8 cellular contexts compared by ENCODE assay signal in the genomic region with DNA sequence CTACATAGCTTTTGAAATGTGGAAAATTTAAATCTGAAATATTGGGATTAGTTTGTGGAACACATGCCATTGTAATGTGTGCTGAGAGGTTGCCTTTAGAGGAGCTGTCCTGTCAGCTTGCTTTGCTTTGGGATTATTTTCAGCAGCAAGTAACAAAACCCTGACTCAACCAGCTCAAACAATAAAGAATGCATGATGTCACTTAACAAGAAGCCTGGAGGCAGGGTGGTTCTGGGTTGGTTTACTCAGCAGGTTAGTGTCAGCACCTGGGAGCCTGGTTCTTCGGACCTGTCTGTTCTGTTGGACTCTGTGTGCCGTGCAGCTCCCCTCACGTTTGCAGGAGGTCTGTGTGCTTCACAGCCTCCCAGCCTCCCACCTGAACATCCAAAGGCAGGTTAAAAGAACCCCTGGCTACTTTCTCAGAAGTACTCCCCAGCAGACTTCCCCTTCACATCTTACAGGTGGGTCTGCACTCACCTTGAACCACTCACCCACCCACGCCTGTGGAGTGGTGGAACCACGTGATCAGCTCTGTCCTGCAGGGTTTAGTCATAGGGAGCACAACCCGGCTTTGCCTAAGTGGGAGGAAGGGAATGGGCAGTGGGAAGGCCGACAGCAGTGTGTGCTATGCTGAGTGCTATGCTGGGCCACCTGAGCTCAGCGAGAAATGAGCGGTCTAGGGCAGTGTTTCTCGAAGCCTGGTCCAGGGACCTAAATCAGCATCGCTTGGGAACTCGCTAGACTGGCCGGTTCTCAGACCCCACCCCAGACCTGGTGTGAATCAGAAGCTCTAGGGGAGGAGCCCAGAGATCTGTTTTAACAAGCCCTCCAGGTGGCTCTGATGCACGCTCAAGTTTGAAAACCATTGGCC. TPM values are rescaled to one million over a fixed set of nuclear protein-coding genes. Genes with fewer than 3 reads are reported as not detected.
DNase-seq lines count a peak whose midpoint lies in the region; ATAC-seq, FAIRE-seq and TF ChIP-seq lines count a peak whose summit lies in the region.

No MANE protein-coding gene starts in this region.

- H3K36me3 Mint-ChIP-seq in activated CD4-positive, alpha-beta memory T cell treated with anti-CD3 and anti-CD28 coated beads, Interleukin-2, amount 10 ng/mL, durations not matched to agents 7 days and 5 days (ENCODE audit: low read depth) = peaks cover 8% of the 10 kb centered on the region

- no peak for TF ChIP-seq EP300 in gastroesophageal sphincter (IDR thresholded peaks at IDR 0.05)

- H3K9me3 Mint-ChIP-seq in activated CD4-positive, alpha-beta memory T cell treated with anti-CD3 and anti-CD28 coated beads, Interleukin-2, amount 10 ng/mL, durations not matched to agents 7 days and 5 days = no peaks in the 10 kb centered on the region

- H3K4me1 ChIP-seq in gastroesophageal sphincter = peaks cover 6 to 75% (median 34%) of the 10 kb centered on the region in 3 donors

- H3K4me3 Mint-ChIP-seq in activated CD4-positive, alpha-beta memory T cell treated with anti-CD3 and anti-CD28 coated beads, Interleukin-2, amount 10 ng/mL, durations not matched to agents 7 days and 5 days = no peak overlapping the region

- DNase-seq in 8988T = peak; percentile 37
- DNase-seq in GM19239 (ENCODE audit: insufficient read length, low spot score) = no peak
- DNase-seq in activated CD4-positive, alpha-beta memory T cell treated with anti-CD3 and anti-CD28 coated beads, Interleukin-2, amount 10 ng/mL, durations not matched to agents 7 days and 5 days = no peak
- DNase-seq in stimulated activated CD4-positive, alpha-beta T cell treated with anti-CD3 and anti-CD28 coated beads, Interleukin-4, amount 100 ng/mL, for 4 hours = peak; percentile 21 to 45
- DNase-seq in NCI-H1436 treated with DMSO at 0.1 percent for 48 hours (lab: John Stamatoyannopoulos, UW) = no peak

- no peaks in the 10 kb centered on the region for H3K9me3 ChIP-seq in gastroesophageal sphincter

- CTCF ChIA-PET in activated CD4-positive, alpha-beta memory T cell treated with anti-CD3 and anti-CD28 coated beads, Interleukin-2, amount 10 ng/mL, durations not matched to agents 7 days and 5 days (lab: Charles Lee) = interaction anchor here (0.6 to 4.2 kb wide), 8 partner anchors 11 to 87 kb away, joined by 3 to 15 read pairs (median 4); a partner anchor contains a TSS

- TF ChIP-seq CTCF in gastroesophageal sphincter (IDR thresholded peaks at IDR 0.05) = no peak

- 10 to 70% methylated on average over 2 to 4 of the region's 14 CpGs for WGBS in gastroesophageal sphincter (ENCODE audit: low coverage in 1 of 2), 2 donors

- POLR2A ChIA-PET in activated CD4-positive, alpha-beta memory T cell treated with anti-CD3 and anti-CD28 coated beads, Interleukin-2, amount 10 ng/mL, durations not matched to agents 7 days and 5 days (lab: Charles Lee) = interaction anchor here (0.9 to 5.4 kb wide), 7 partner anchors 10 to 55 kb away, joined by 3 to 98 read pairs (median 4); a partner anchor contains a TSS

- no peaks in the 10 kb centered on the region for H3K27me3 ChIP-seq in gastroesophageal sphincter

- H3K4me1 Mint-ChIP-seq in activated CD4-positive, alpha-beta memory T cell treated with anti-CD3 and anti-CD28 coated beads, Interleukin-2, amount 10 ng/mL, durations not matched to agents 7 days and 5 days = peaks cover 72% of the 10 kb centered on the region

- peak overlapping the region; percentile 2 to 88 (median 73) for H3K27ac ChIP-seq in gastroesophageal sphincter

- H3K27me3 Mint-ChIP-seq in activated CD4-positive, alpha-beta memory T cell treated with anti-CD3 and anti-CD28 coated beads, Interleukin-2, amount 10 ng/mL, durations not matched to agents 7 days and 5 days = no peaks in the 10 kb centered on the region

- no peaks in the 10 kb centered on the region for H3K36me3 ChIP-seq in gastroesophageal sphincter

- H3K4me3 ChIP-seq in gastroesophageal sphincter = no peak overlapping the region

- H3K27ac Mint-ChIP-seq in activated CD4-positive, alpha-beta memory T cell treated with anti-CD3 and anti-CD28 coated beads, Interleukin-2, amount 10 ng/mL, durations not matched to agents 7 days and 5 days = peak overlapping the region; percentile 89

- ATAC-seq in gastroesophageal sphincter (peak; percentile 62), HG02642 (IDR thresholded peaks at IDR 0.05; ENCODE audit: poor library complexity, unreplicated experiment) (no peak), HG02610 (IDR thresholded peaks at IDR 0.05; ENCODE audit: unreplicated experiment) (no peak)

- FAIRE-seq in GM19239 (lab: Jason Lieb, UNC) = peak; percentile 66

- TF ChIP-seq POLR2A in gastroesophageal sphincter (IDR thresholded peaks at IDR 0.05) = no peak

RNA-seq across cellular contexts. Expression of a gene that starts 20.4 kb away (rescaled TPM):
- 10 to 100 TPM; 25.2 to 26.3 TPM for total RNA-seq in activated CD4-positive, alpha-beta memory T cell treated with anti-CD3 and anti-CD28 coated beads, Interleukin-2, amount 10 ng/mL, durations not matched to agents 7 days and 5 days
- 10 to 100 TPM; 14.2 to 24.0 (median 18.4) TPM for total RNA-seq in gastroesophageal sphincter

Comparison
In these comparisons a context has a peak if more than half of its experiments do, and no peak if none do; other contexts are left out.
1. DNase-seq: peak in 8988T (single experiment) and stimulated activated CD4-positive, alpha-beta T cell treated with anti-CD3 and anti-CD28 coated beads, Interleukin-4, amount 100 ng/mL, for 4 hours (2 of 2); none in GM19239 (single experiment), activated CD4-positive, alpha-beta memory T cell treated with anti-CD3 and anti-CD28 coated beads, Interleukin-2, amount 10 ng/mL, durations not matched to agents 7 days and 5 days (single experiment) and NCI-H1436 treated with DMSO at 0.1 percent for 48 hours (single experiment).